ENCODE assay signal across 1 cellular context in genomic region chr16:66481081-66481942, GRCh38.
TF ChIP-seq lines count a peak whose summit lies in the region.

No MANE protein-coding gene starts in this region.

TF ChIP-seq in HepG2, 621 proteins besides CTCF, POLR2A, EP300 and RAD21 (continues in another document):
- TF ChIP-seq NFE2L1 (CRISPR knock-in tag; IDR thresholded peaks at IDR 0.05; ENCODE audit: borderline replicate concordance) (no peak), ZFX (CRISPR knock-in tag; IDR thresholded peaks at IDR 0.05; ENCODE audit: low read depth) (0 out of 2 replicates have a peak, but pooled peaks have one; percentile 18), ZBTB38 (CRISPR knock-in tag; IDR thresholded peaks at IDR 0.05) (0 out of 2 replicates have a peak, but pooled peaks have one; percentile 12), RCOR2 (CRISPR knock-in tag; IDR thresholded peaks at IDR 0.05) (no peak), ZNF598 (CRISPR knock-in tag; IDR thresholded peaks at IDR 0.05; ENCODE audit: borderline replicate concordance) (0 out of 2 replicates have a peak, but pooled peaks have one; percentile 40), PBX2 (CRISPR knock-in tag; IDR thresholded peaks at IDR 0.05) (no peak), MLXIP (CRISPR knock-in tag; IDR thresholded peaks at IDR 0.05; ENCODE audit: borderline replicate concordance) (no peak), ESRRA (CRISPR knock-in tag; IDR thresholded peaks at IDR 0.05; ENCODE audit: low read depth) (no peak), ZFP91 (CRISPR knock-in tag; IDR thresholded peaks at IDR 0.05; ENCODE audit: borderline replicate concordance) (peak; percentile 32; the same call in 1 of the 2 replicates), GATAD1 (CRISPR knock-in tag; IDR thresholded peaks at IDR 0.05) (no peak), E2F2 (CRISPR knock-in tag; IDR thresholded peaks at IDR 0.05; ENCODE audit: borderline replicate concordance) (no peak), ZNF589 (CRISPR knock-in tag; conservative IDR thresholded peaks at IDR 0.05) (no peak), FOXJ3 (CRISPR knock-in tag; IDR thresholded peaks at IDR 0.05; ENCODE audit: borderline replicate concordance) (no peak), ZBTB40 (IDR thresholded peaks at IDR 0.05) (no peak), ZBTB40 (CRISPR knock-in tag; IDR thresholded peaks at IDR 0.05) (no peak), ZNF383 (CRISPR knock-in tag; IDR thresholded peaks at IDR 0.05; ENCODE audit: borderline replicate concordance) (no peak), MIXL1 (CRISPR knock-in tag; IDR thresholded peaks at IDR 0.05) (no peak), KDM5B (CRISPR knock-in tag; IDR thresholded peaks at IDR 0.05; ENCODE audit: borderline replicate concordance) (no peak), TFDP1 (CRISPR knock-in tag; IDR thresholded peaks at IDR 0.05; ENCODE audit: borderline replicate concordance) (no peak), PCBP1 (IDR thresholded peaks at IDR 0.05; ENCODE audit: borderline replicate concordance, low read depth, low read length) (no peak), ZNF280D (CRISPR knock-in tag; IDR thresholded peaks at IDR 0.05) (no peak), ZNF430 (CRISPR knock-in tag; IDR thresholded peaks at IDR 0.05) (no peak), ZNF569 (CRISPR knock-in tag; IDR thresholded peaks at IDR 0.05; ENCODE audit: borderline replicate concordance) (no peak), ZNF691 (CRISPR knock-in tag; IDR thresholded peaks at IDR 0.05; ENCODE audit: borderline replicate concordance, low read depth) (no peak), SPEN (CRISPR knock-in tag; IDR thresholded peaks at IDR 0.05; ENCODE audit: low read depth) (no peak)
